2 cellular contexts compared by ENCODE assay signal in genomic region chr5:58201922-58202648, GRCh38.
TF ChIP-seq lines count a peak whose summit lies in the region.

No MANE protein-coding gene starts in this region.

TF ChIP-seq in H1, 55 proteins besides CTCF, POLR2A, EP300 and RAD21:
- TF ChIP-seq SP1 (IDR thresholded peaks at IDR 0.05; ENCODE audit: low read depth, low read length) = no peak
- no peak for TF ChIP-seq PHF8 (conservative IDR thresholded peaks at IDR 0.05; ENCODE audit: low read depth, low read length)
- no peak for TF ChIP-seq TAF7 (optimal IDR thresholded peaks at IDR 0.05; ENCODE audit: borderline replicate concordance, low read depth, low read length)
- TF ChIP-seq BCL11A (IDR thresholded peaks at IDR 0.05; ENCODE audit: low read depth in 2 of 2, low read length in 2 of 2) = no peak
- no peak for TF ChIP-seq SIN3A (conservative IDR thresholded peaks at IDR 0.05 in 1 of 2, IDR thresholded peaks at IDR 0.05 in 1 of 2; ENCODE audit: low read depth in 1 of 2, low read length in 2 of 2)
- TF ChIP-seq HDAC2 (IDR thresholded peaks at IDR 0.05; ENCODE audit: borderline replicate concordance in 1 of 2, low read depth in 2 of 2, low read length in 2 of 2) = no peak

TF ChIP-seq in neural cell, 6 proteins besides CTCF, POLR2A, EP300 and RAD21:
- TF ChIP-seq SMC3 (conservative IDR thresholded peaks at IDR 0.05; ENCODE audit: poor library complexity) (no peak), TAF1 (IDR thresholded peaks at IDR 0.05; ENCODE audit: low read depth) (no peak), POLR2AphosphoS5 (IDR thresholded peaks at IDR 0.05) (peak; percentile 55), MXI1 (conservative IDR thresholded peaks at IDR 0.05; ENCODE audit: poor library complexity, severe bottlenecking) (no peak), EZH2 (IDR thresholded peaks at IDR 0.05; ENCODE audit: borderline replicate concordance, insufficient read depth, low read length, poor library complexity, severe bottlenecking) (no peak)
- TF ChIP-seq, protein P1, sequence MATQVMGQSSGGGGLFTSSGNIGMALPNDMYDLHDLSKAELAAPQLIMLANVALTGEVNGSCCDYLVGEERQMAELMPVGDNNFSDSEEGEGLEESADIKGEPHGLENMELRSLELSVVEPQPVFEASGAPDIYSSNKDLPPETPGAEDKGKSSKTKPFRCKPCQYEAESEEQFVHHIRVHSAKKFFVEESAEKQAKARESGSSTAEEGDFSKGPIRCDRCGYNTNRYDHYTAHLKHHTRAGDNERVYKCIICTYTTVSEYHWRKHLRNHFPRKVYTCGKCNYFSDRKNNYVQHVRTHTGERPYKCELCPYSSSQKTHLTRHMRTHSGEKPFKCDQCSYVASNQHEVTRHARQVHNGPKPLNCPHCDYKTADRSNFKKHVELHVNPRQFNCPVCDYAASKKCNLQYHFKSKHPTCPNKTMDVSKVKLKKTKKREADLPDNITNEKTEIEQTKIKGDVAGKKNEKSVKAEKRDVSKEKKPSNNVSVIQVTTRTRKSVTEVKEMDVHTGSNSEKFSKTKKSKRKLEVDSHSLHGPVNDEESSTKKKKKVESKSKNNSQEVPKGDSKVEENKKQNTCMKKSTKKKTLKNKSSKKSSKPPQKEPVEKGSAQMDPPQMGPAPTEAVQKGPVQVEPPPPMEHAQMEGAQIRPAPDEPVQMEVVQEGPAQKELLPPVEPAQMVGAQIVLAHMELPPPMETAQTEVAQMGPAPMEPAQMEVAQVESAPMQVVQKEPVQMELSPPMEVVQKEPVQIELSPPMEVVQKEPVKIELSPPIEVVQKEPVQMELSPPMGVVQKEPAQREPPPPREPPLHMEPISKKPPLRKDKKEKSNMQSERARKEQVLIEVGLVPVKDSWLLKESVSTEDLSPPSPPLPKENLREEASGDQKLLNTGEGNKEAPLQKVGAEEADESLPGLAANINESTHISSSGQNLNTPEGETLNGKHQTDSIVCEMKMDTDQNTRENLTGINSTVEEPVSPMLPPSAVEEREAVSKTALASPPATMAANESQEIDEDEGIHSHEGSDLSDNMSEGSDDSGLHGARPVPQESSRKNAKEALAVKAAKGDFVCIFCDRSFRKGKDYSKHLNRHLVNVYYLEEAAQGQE (IDR thresholded peaks at IDR 0.05; ENCODE audit: borderline replicate concordance) = no peak
